12 cellular contexts compared by ENCODE assay signal in genomic region chr17:28500712-28501379, GRCh38. TPM values are rescaled to one million over a fixed set of nuclear protein-coding genes. Genes with fewer than 3 reads are reported as not detected.
DNase-seq lines count a peak whose midpoint lies in the region; ATAC-seq, FAIRE-seq and TF ChIP-seq lines count a peak whose summit lies in the region.
"Had no signal": no experiment of that assay in that cellular context is flagged by ENCODE, and none has a peak within 500 bp of the region (broad histone marks: within the 10 kb centered on the region; RNA-seq: fewer than 3 reads in every experiment).

No MANE protein-coding gene starts in this region.

- no peaks in the 10 kb centered on the region for H3K79me2 ChIP-seq in K562 (ENCODE audit: control insufficient read depth, insufficient read depth, low read length)

- H3K4me1 ChIP-seq in K562 (replicated peaks in 1 of 2; ENCODE audit: control insufficient read depth in 2 of 2, insufficient read depth in 2 of 2, low read length in 2 of 2): peaks cover 0 to 18% of the 10 kb centered on the region in 2 experiments; a peak in 2 of 5 replicates

- CTCF ChIA-PET in K562 (lab: Yijun Ruan, JAX; ENCODE audit: low intra/inter-chr PET ratio): no interaction called here

- no peaks in the 10 kb centered on the region for H3K9me3 ChIP-seq in K562 (replicated peaks; ENCODE audit: control insufficient read depth, insufficient read depth, low read depth, low read length)

- no peak overlapping the region for H3K27ac ChIP-seq in K562 (ENCODE audit: extremely low read depth, low read depth, low read length)

- 0 out of 2 replicates have a peak, but pooled peaks cover 3% of the 10 kb centered on the region for H4K20me1 ChIP-seq in K562 (replicated peaks; ENCODE audit: control insufficient read depth, insufficient read depth, low read length)

- H3K36me3 ChIP-seq in K562 (ENCODE audit: control insufficient read depth, insufficient read depth, low read length): no peaks in the 10 kb centered on the region

- DNase-seq in DMS 273 treated with DMSO at 0.1 percent for 48 hours (lab: John Stamatoyannopoulos, UW) (peak; percentile 66), K562 (ENCODE audit: extremely low read depth in 1 of 4, low spot score in 3 of 4) (peak in 3 of 4 experiments; percentile 9 to 30 (median 28)), DMS153 (lab: John Stamatoyannopoulos, UW) (no peak), activated T-cell treated with anti-CD3 and anti-CD28 coated beads for 4 hours (no peak), urothelium cell line (ENCODE audit: low spot score) (no peak)
- DNase-seq: activated CD8-positive, alpha-beta memory T cell treated with anti-CD3 and anti-CD28 coated beads, Interleukin-2, amount 50 U/mL, for 48 hours; C1 segment of cervical spinal cord; T-cell had no signal

- TF ChIP-seq EP300 in K562 (IDR thresholded peaks at IDR 0.05; ENCODE audit: low read length): no peak

- H3K9ac ChIP-seq in K562 (ENCODE audit: insufficient read depth in 1 of 2, low read depth in 2 of 2, low read length in 2 of 2): no peak overlapping the region

- no peak for TF ChIP-seq CTCF in K562 (IDR thresholded peaks at IDR 0.05 in 2 of 3, conservative IDR thresholded peaks at IDR 0.05 in 1 of 3; ENCODE audit: insufficient read depth in 2 of 3, low read depth in 1 of 3, low read length in 3 of 3)

- no peak for TF ChIP-seq POLR2A in K562 (conservative IDR thresholded peaks at IDR 0.05)

- no peak overlapping the region for H3K4me2 ChIP-seq in K562 (ENCODE audit: insufficient read depth, low read length)

- ATAC-seq in GM19023 (IDR thresholded peaks at IDR 0.05; ENCODE audit: unreplicated experiment) (peak; percentile 65), HG03095 (IDR thresholded peaks at IDR 0.05; ENCODE audit: unreplicated experiment) (peak; percentile 46), K562 (peak; percentile 62), GM21526 (IDR thresholded peaks at IDR 0.05; ENCODE audit: low FRiP score, unreplicated experiment) (no peak)
- ATAC-seq: T-cell had no signal

- no peaks in the 10 kb centered on the region for H3K9me1 ChIP-seq in K562 (ENCODE audit: control insufficient read depth, insufficient read depth, low read length)

- H2AFZ ChIP-seq in K562 (ENCODE audit: low read depth, low read length): no peak overlapping the region

- TF ChIP-seq RAD21 in K562 (CRISPR knock-in tag; conservative IDR thresholded peaks at IDR 0.05 in 1 of 2, IDR thresholded peaks at IDR 0.05 in 1 of 2): no peak

- H3K27me3 ChIP-seq in K562 (ENCODE audit: control insufficient read depth in 2 of 2, insufficient read depth in 2 of 2, low read length in 2 of 2): peaks cover 13 to 22% of the 10 kb centered on the region in 2 experiments

- POLR2A ChIA-PET in K562 (lab: Yijun Ruan, JAX): interaction anchor here (0.7 to 1.0 kb wide), 2 partner anchors 26 to 321 kb away, joined by 3 to 4 read pairs; no protein-coding TSS in a partner anchor

- no TSS peak for BruUV-seq in K562 (replicated peaks; lab: Mats Ljungman, UMichigan)

- WGBS in K562 (ENCODE audit: insufficient coverage, low coverage, missing lambda C conversion rate): 14% methylated on average over 10 of the region's 13 CpGs

- H3K4me3 ChIP-seq in K562: no peak overlapping the region

- in situ Hi-C loops in K562 (cut with MboI): no loop called here

- FAIRE-seq in K562 (lab: Jason Lieb, UNC) (no peak), urothelium cell line (lab: Jason Lieb, UNC) (no peak)

- intact Hi-C loops in K562 (cut with micrococcal nuclease): no loop called here

TF ChIP-seq in K562, 482 proteins besides CTCF, POLR2A, EP300 and RAD21:
- no peak for TF ChIP-seq ASH1L (IDR thresholded peaks at IDR 0.05; ENCODE audit: borderline replicate concordance, low read depth, partially characterized antibody)
- no peak for TF ChIP-seq NR4A1 (CRISPR knock-in tag; IDR thresholded peaks at IDR 0.05)
- no peak for TF ChIP-seq NR4A1 (tag; IDR thresholded peaks at IDR 0.05)

RNA-seq across cellular contexts. Expression of gene FOXN1, which starts 5.3 kb away (rescaled TPM):
- total RNA-seq in K562 (2011; cell fraction: chromatin; rRNA removed; ENCODE audit: low replicate concordance): not detected in 2 replicates
- not detected in 2 replicates for total RNA-seq in K562 (2011; cell fraction: nucleolus; rRNA removed)
- total RNA-seq in K562 (2011; cell fraction: nucleoplasm; rRNA removed): not detected in 2 replicates
- total RNA-seq in K562 (2014; rRNA removed) (not detected in 2 replicates), K562 (2014; rRNA removed; fragmentation: Illumina TruSeq; extraction: Trizol) (not detected in 2 replicates), K562 (2015; rRNA removed; fragmentation: Illumina TruSeq; extraction: Trizol) (not detected in 2 replicates), K562 (2021) (not detected in 2 replicates)
- polyA plus RNA-seq in K562 (2011; rRNA removed) (not detected in 2 replicates), K562 (2014; fragmentation: Illumina TruSeq; extraction: Trizol) (not detected in 2 replicates), K562 (2014; fragmentation: Nextera tagmentation; extraction: Ambion mirVana) (not detected), K562 (2014; rRNA removed) (not detected in 2 replicates)
- not detected in 2 replicates for polyA plus RNA-seq in K562 (2011; cell fraction: cytosol; rRNA removed)
- not detected in 2 replicates for polyA plus RNA-seq in K562 (2011; cell fraction: nucleus; rRNA removed)
- not detected in 2 replicates for polyA plus RNA-seq in K562 (2012)
- not detected in 2 replicates for polyA minus RNA-seq in K562 (2011; rRNA and poly(A)+ RNA removed)
- polyA minus RNA-seq in K562 (2011; cell fraction: cytosol; rRNA and poly(A)+ RNA removed): not detected in 2 replicates
- not detected in 2 replicates for polyA minus RNA-seq in K562 (2011; cell fraction: nucleus; rRNA and poly(A)+ RNA removed)
- total RNA-seq: epithelial cell of proximal tubule, T-cell had no signal

RNA-seq across cellular contexts. Expression of gene SLC13A2, which starts 27.4 kb away (rescaled TPM):
- total RNA-seq in K562 (2011; cell fraction: chromatin; rRNA removed; ENCODE audit: low replicate concordance): not detected in 2 replicates
- total RNA-seq in K562 (2011; cell fraction: nucleolus; rRNA removed): not detected in 2 replicates
- not detected in 2 replicates for total RNA-seq in K562 (2011; cell fraction: nucleoplasm; rRNA removed)
- total RNA-seq in K562 (2014; rRNA removed) (not detected in 2 replicates), K562 (2014; rRNA removed; fragmentation: Illumina TruSeq; extraction: Trizol) (not detected in 2 replicates), K562 (2015; rRNA removed; fragmentation: Illumina TruSeq; extraction: Trizol) (not detected in 2 replicates), K562 (2021) (0.13 TPM in 1 of 2 replicates, not detected in the other)
- polyA plus RNA-seq in K562 (2011; rRNA removed) (not detected in 2 replicates), K562 (2014; fragmentation: Illumina TruSeq; extraction: Trizol) (not detected in 2 replicates), K562 (2014; fragmentation: Nextera tagmentation; extraction: Ambion mirVana) (not detected), K562 (2014; rRNA removed) (not detected in 2 replicates)
- not detected in 2 replicates for polyA plus RNA-seq in K562 (2011; cell fraction: cytosol; rRNA removed)
- polyA plus RNA-seq in K562 (2011; cell fraction: nucleus; rRNA removed): not detected in 2 replicates
- polyA plus RNA-seq in K562 (2012): not detected in 2 replicates
- not detected in 2 replicates for polyA minus RNA-seq in K562 (2011; rRNA and poly(A)+ RNA removed)
- polyA minus RNA-seq in K562 (2011; cell fraction: cytosol; rRNA and poly(A)+ RNA removed): not detected in 2 replicates
- polyA minus RNA-seq in K562 (2011; cell fraction: nucleus; rRNA and poly(A)+ RNA removed): not detected in 2 replicates
- total RNA-seq: epithelial cell of proximal tubule, T-cell had no signal

RNA-seq across cellular contexts. Expression of gene UNC119, which starts 51.6 kb away (rescaled TPM):
- 28.5 and 62.9 TPM in 2 replicates for total RNA-seq in K562 (2011; cell fraction: chromatin; rRNA removed; ENCODE audit: low replicate concordance)
- total RNA-seq in K562 (2011; cell fraction: nucleolus; rRNA removed): 57.0 and 57.2 TPM in 2 replicates
- 50.3 and 52.8 TPM in 2 replicates for total RNA-seq in K562 (2011; cell fraction: nucleoplasm; rRNA removed)
- total RNA-seq in K562 (2014; rRNA removed): 32.0 and 42.0 TPM in 2 replicates
- 7.0 and 8.9 TPM in 2 replicates for total RNA-seq in K562 (2014; rRNA removed; fragmentation: Illumina TruSeq; extraction: Trizol)
- 15.7 and 15.9 TPM in 2 replicates for total RNA-seq in K562 (2015; rRNA removed; fragmentation: Illumina TruSeq; extraction: Trizol)
- 16.3 and 21.1 TPM in 2 replicates for total RNA-seq in K562 (2021)
- polyA plus RNA-seq in K562 (2011; rRNA removed): 47.7 and 62.5 TPM in 2 replicates
- polyA plus RNA-seq in K562 (2011; cell fraction: cytosol; rRNA removed): 41.8 and 64.9 TPM in 2 replicates
- polyA plus RNA-seq in K562 (2011; cell fraction: nucleus; rRNA removed): 114 and 146 TPM in 2 replicates
- polyA plus RNA-seq in K562 (2012): 12.8 and 25.6 TPM in 2 replicates
- 18.5 and 21.5 TPM in 2 replicates for polyA plus RNA-seq in K562 (2014; fragmentation: Illumina TruSeq; extraction: Trizol)
- 1 to 10 TPM in 1 of 2 experiments, under 1 TPM in 1; 0.37 to 1.0 TPM for polyA plus RNA-seq in K562 (2014; fragmentation: Nextera tagmentation; extraction: Ambion mirVana)
- polyA plus RNA-seq in K562 (2014; rRNA removed): 29.1 and 29.6 TPM in 2 replicates
- 6.9 and 11.3 TPM in 2 replicates for polyA minus RNA-seq in K562 (2011; rRNA and poly(A)+ RNA removed)
- 6.6 and 14.3 TPM in 2 replicates for polyA minus RNA-seq in K562 (2011; cell fraction: cytosol; rRNA and poly(A)+ RNA removed)
- 23.4 and 27.1 TPM in 2 replicates for polyA minus RNA-seq in K562 (2011; cell fraction: nucleus; rRNA and poly(A)+ RNA removed)

Comparison
In these comparisons a context has a peak if more than half of its experiments do, and no peak if none do; other contexts are left out.
1. DNase-seq: peak in DMS 273 treated with DMSO at 0.1 percent for 48 hours (single experiment) and K562 (3 of 4); none in DMS153 (single experiment), activated T-cell treated with anti-CD3 and anti-CD28 coated beads for 4 hours (single experiment) and urothelium cell line (single experiment).